Comparison of ENCODE assay signal across 1 cellular context in genomic region chr21:46253610-46254124, GRCh38.
TF ChIP-seq lines count a peak whose summit lies in the region.

No MANE protein-coding gene starts in this region.

TF ChIP-seq in H1, 55 proteins besides CTCF, POLR2A, EP300 and RAD21:
- TF ChIP-seq GTF2F1 (IDR thresholded peaks at IDR 0.05; ENCODE audit: borderline replicate concordance, low read depth, low read length) = no peak
- 0 out of 2 replicates have a peak, but pooled peaks have one; percentile 21 for TF ChIP-seq POLR2AphosphoS5 (IDR thresholded peaks at IDR 0.05; ENCODE audit: low read depth, low read length)
- no peak for TF ChIP-seq JUN (IDR thresholded peaks at IDR 0.05; ENCODE audit: low read depth, low read length)
- no peak for TF ChIP-seq SP1 (IDR thresholded peaks at IDR 0.05; ENCODE audit: low read depth, low read length)
- TF ChIP-seq HDAC2 (IDR thresholded peaks at IDR 0.05; ENCODE audit: borderline replicate concordance in 1 of 2, low read depth in 2 of 2, low read length in 2 of 2) = no peak
